ENCODE assay signal across 1 cellular context in the genomic region with DNA sequence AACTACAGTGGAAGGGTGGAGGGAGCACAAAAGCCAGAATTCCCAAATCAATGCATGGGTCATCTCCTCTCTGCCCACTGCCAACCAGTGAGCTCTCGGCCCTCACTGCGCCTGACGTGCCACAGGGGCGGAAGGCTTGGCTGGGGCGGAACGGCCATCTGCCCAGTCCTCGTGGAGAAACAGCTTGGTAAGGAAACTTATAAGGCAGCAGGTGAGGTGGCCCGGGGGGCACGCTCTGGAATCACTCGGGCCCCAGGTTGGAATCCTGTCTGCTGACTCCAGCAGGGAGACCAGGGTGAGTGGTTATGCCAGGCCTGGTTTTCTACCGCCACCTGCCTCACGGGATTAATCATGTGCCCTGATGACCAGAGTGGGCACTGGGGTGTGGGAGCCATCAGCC.
TF ChIP-seq lines count a peak whose summit lies in the region.

No MANE protein-coding gene starts in this region.

TF ChIP-seq in H1, 55 proteins besides CTCF, POLR2A, EP300 and RAD21:
- TF ChIP-seq FOSL1 (IDR thresholded peaks at IDR 0.05; ENCODE audit: insufficient read depth, low read depth, low read length) (no peak), EGR1 (IDR thresholded peaks at IDR 0.05; ENCODE audit: borderline replicate concordance, low read depth, low read length) (no peak), POU5F1 (IDR thresholded peaks at IDR 0.05; ENCODE audit: low read depth, low read length) (no peak), BACH1 (IDR thresholded peaks at IDR 0.05; ENCODE audit: low read length) (no peak), TAF7 (optimal IDR thresholded peaks at IDR 0.05; ENCODE audit: borderline replicate concordance, low read depth, low read length) (no peak), EZH2 (IDR thresholded peaks at IDR 0.05; ENCODE audit: low read depth, low read length, severe bottlenecking) (no peak), TCF12 (IDR thresholded peaks at IDR 0.05; ENCODE audit: low read depth, low read length) (no peak), TAF1 (IDR thresholded peaks at IDR 0.05; ENCODE audit: low read depth, low read length) (no peak)
- TF ChIP-seq, protein P1, sequence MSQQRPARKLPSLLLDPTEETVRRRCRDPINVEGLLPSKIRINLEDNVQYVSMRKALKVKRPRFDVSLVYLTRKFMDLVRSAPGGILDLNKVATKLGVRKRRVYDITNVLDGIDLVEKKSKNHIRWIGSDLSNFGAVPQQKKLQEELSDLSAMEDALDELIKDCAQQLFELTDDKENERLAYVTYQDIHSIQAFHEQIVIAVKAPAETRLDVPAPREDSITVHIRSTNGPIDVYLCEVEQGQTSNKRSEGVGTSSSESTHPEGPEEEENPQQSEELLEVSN (IDR thresholded peaks at IDR 0.05) = no peak
